In the genomic region with DNA sequence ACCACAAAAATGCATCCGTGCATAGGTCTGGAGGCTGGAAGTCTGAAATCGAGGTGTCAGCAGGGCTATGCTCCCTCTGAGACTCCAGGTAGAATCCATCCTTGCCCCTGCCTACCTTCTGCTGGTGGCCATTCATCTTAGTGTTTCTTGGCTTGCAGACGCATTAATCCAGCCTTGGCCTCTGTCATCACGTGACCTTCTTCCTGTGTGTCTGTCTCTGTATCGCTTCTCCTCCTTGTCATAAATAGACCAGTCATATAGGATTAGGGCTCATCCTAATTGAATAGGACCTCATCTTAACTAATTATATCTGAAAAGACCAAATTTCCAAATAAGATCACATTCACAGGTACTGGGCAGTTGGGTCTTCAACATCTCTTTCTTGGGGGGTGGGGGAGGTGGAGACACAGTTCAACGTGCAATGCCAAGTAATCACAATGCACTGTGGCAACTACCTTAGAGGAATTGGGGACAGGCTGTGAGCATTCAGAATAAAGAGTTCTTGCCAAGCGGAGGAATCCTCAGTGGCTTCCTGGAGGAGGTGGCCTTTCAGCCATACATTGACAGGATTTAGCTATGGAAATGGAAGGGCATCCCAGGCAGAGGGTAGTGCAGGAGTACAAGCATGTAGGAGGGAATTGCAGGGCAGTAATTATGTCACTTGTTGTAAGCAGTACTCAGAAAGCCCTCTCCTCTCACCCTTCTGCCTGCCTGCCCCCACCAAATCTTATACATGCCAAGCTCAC, we compare ENCODE assay signal across 18 cellular contexts.
DNase-seq lines count a peak whose midpoint lies in the region; ATAC-seq, FAIRE-seq and TF ChIP-seq lines count a peak whose summit lies in the region.
"Had no signal": no experiment of that assay in that cellular context is flagged by ENCODE, and none has a peak within 500 bp of the region (broad histone marks: within the 10 kb centered on the region; RNA-seq: fewer than 3 reads in every experiment).

No MANE protein-coding gene starts in this region.

- no peak for TF ChIP-seq POLR2A in GM12878 (IDR thresholded peaks at IDR 0.05; ENCODE audit: low read depth, low read length)

- H3K36me3 ChIP-seq in MG63 (no peaks in the 10 kb centered on the region), GM12878 (ENCODE audit: control insufficient read depth in 2 of 2, insufficient read depth in 2 of 2, low read length in 1 of 2) (no peaks in the 10 kb centered on the region), osteoblast (ENCODE audit: insufficient read depth, low read length) (no peaks in the 10 kb centered on the region), mucosa of descending colon (ENCODE audit: low read depth) (no peaks in the 10 kb centered on the region)

- no peaks in the 10 kb centered on the region for H3K9me3 Mint-ChIP-seq in HFFc6

- CTCF ChIA-PET in GM12878 (lab: Yijun Ruan, JAX), result no interaction called here

- H3K4me1 ChIP-seq in GM12878 (ENCODE audit: control insufficient read depth, insufficient read depth, low read length) (no peaks in the 10 kb centered on the region), osteoblast (ENCODE audit: insufficient read depth, low read length) (peaks cover 17% of the 10 kb centered on the region), mucosa of descending colon (ENCODE audit: low read depth) (no peaks in the 10 kb centered on the region)

- in situ Hi-C loops in GM12878 (cut with MboI), result no loop called here

- H3K4me2 ChIP-seq in GM12878 (ENCODE audit: control insufficient read depth, insufficient read depth) (no peak overlapping the region), osteoblast (ENCODE audit: insufficient read depth, low read length) (peak overlapping the region; percentile 68)

- H4K20me1 ChIP-seq in GM12878 (ENCODE audit: control insufficient read depth, insufficient read depth) (no peaks in the 10 kb centered on the region), osteoblast (ENCODE audit: insufficient read depth, low read length) (no peaks in the 10 kb centered on the region)

- no peak overlapping the region for H3K4me3 Mint-ChIP-seq in HFFc6

- ATAC-seq in GM12878 (no peak), mucosa of descending colon (no peak)

- H3K27ac ChIP-seq in GM12878 (ENCODE audit: control insufficient read depth, insufficient read depth) (no peak overlapping the region), osteoblast (ENCODE audit: low read depth, low read length) (no peak overlapping the region)
- H3K27ac ChIP-seq: HL-60 had no signal

- H3K9ac ChIP-seq in GM12878 (ENCODE audit: control insufficient read depth, insufficient read depth, low read length), result no peak overlapping the region

- no peak overlapping the region for H3K27ac Mint-ChIP-seq in HFFc6

- H3K9me3 ChIP-seq in MG63 (no peaks in the 10 kb centered on the region), GM12878 (replicated peaks; ENCODE audit: control insufficient read depth, insufficient read depth, low read length) (no peaks in the 10 kb centered on the region), osteoblast (ENCODE audit: low read depth, low read length) (no peaks in the 10 kb centered on the region), mucosa of descending colon (no peaks in the 10 kb centered on the region)

- H3K27me3 Mint-ChIP-seq in HFFc6 (ENCODE audit: insufficient read depth), result peaks cover 37% of the 10 kb centered on the region

- H3K4me3 ChIP-seq in MG63 (no peak overlapping the region), GM12878 (no peak overlapping the region), osteoblast (ENCODE audit: insufficient read depth, low read length) (no peak overlapping the region), mucosa of descending colon (no peak overlapping the region)

- H3K36me3 Mint-ChIP-seq in HFFc6 (ENCODE audit: low read depth), result no peaks in the 10 kb centered on the region

- no TSS peak for BruUV-seq in GM12878 (replicated peaks; lab: Mats Ljungman, UMichigan)

- peaks cover 20% of the 10 kb centered on the region for H3K4me1 Mint-ChIP-seq in HFFc6 (ENCODE audit: low read depth)

- no peak for FAIRE-seq in GM12878 (lab: Jason Lieb, UNC)
- FAIRE-seq: GM19239, H54 had no signal

- no peaks in the 10 kb centered on the region for H3K79me2 ChIP-seq in GM12878 (ENCODE audit: control insufficient read depth, insufficient read depth, low read length)
- no peaks in the 10 kb centered on the region for H3K79me2 ChIP-seq in osteoblast (ENCODE audit: insufficient read depth, low read length)

- peak; percentile 48 for DNase-seq in activated effector memory CD4-positive, alpha-beta T cell treated with anti-CD3 and anti-CD28 coated beads, Interleukin-2, amount 50 U/mL, for 16 hours
- DNase-seq in activated effector memory CD4-positive, alpha-beta T cell treated with Interleukin-2 at 50 U/mL for 16 hours, result no peak
- DNase-seq in MG63, result peak; percentile 25
- no peak for DNase-seq in GM12878 (ENCODE audit: low read depth, low spot score)
- DNase-seq in osteoblast (ENCODE audit: insufficient read length, low spot score, missing footprints), result no peak
- no peak for DNase-seq in mucosa of descending colon
- no peak for DNase-seq in foreskin melanocyte
- no peak for DNase-seq in HFFc6
- DNase-seq: Karpas-422, NCI-H1048, NCI-H1417 treated with DMSO at 0.1 percent for 48 hours, NCI-H187, NCI-H446, NCI-H526, Right ventricle myocardium superior had no signal

- 17% methylated on average over 7 of the region's 7 CpGs for WGBS in GM12878 (ENCODE audit: insufficient coverage, insufficient replicate concordance, low lambda C conversion rate, missing lambda C conversion rate)

- TF ChIP-seq EP300 in GM12878 (IDR thresholded peaks at IDR 0.05; ENCODE audit: borderline replicate concordance in 1 of 2, control insufficient read depth in 1 of 2, low read depth in 2 of 2, low read length in 2 of 2), result no peak

- TF ChIP-seq CTCF in GM12878 (IDR thresholded peaks at IDR 0.05 in 2 of 3, conservative IDR thresholded peaks at IDR 0.05 in 1 of 3; ENCODE audit: control insufficient read depth in 2 of 3, extremely low read depth in 1 of 3, insufficient read depth in 1 of 3, low read depth in 3 of 3, low read length in 3 of 3) (no peak), osteoblast (IDR thresholded peaks at IDR 0.05; ENCODE audit: extremely low read depth, low read depth, low read length) (no peak), mucosa of descending colon (IDR thresholded peaks at IDR 0.05) (no peak), HFFc6 (IDR thresholded peaks at IDR 0.05) (no peak)

- POLR2A ChIA-PET in GM12878 (lab: Charles Lee), result no interaction called here

- no peak overlapping the region for H2AFZ ChIP-seq in GM12878 (ENCODE audit: control insufficient read depth, low read depth, low read length)
- H2AFZ ChIP-seq in osteoblast (ENCODE audit: low read length), result no peak overlapping the region

- TF ChIP-seq RAD21 in GM12878 (IDR thresholded peaks at IDR 0.05; ENCODE audit: insufficient read depth, low read depth, low read length), result no peak

- RAD21 ChIA-PET in GM12878 (lab: Charles Lee; ENCODE audit: unreplicated experiment), result no interaction called here

- intact Hi-C loops in GM12878 (cut with micrococcal nuclease; ENCODE audit: unreplicated experiment), result no loop called here
- intact Hi-C loops in mucosa of descending colon (cut with DNase I, micrococcal nuclease), result no loop called here

- no peaks in the 10 kb centered on the region for H3K27me3 ChIP-seq in MG63
- no peaks in the 10 kb centered on the region; a peak in 1 of 4 replicates for H3K27me3 ChIP-seq in GM12878 (replicated peaks in 1 of 2; ENCODE audit: control insufficient read depth in 2 of 2, insufficient read depth in 2 of 2, low read length in 1 of 2)
- H3K27me3 ChIP-seq in osteoblast (ENCODE audit: insufficient read depth, low read length), result peaks cover 31% of the 10 kb centered on the region

- SMC1A ChIA-PET in GM12878 (lab: Charles Lee; ENCODE audit: uncharacterized antibody, unreplicated experiment), result no interaction called here

TF ChIP-seq in GM12878, 131 proteins besides CTCF, POLR2A, EP300 and RAD21:
- no peak for TF ChIP-seq YY1 (IDR thresholded peaks at IDR 0.05; ENCODE audit: low read depth, low read length)
- TF ChIP-seq RAD51 (IDR thresholded peaks at IDR 0.05), result peak; percentile 43; the same call in 1 of the 2 replicates

Comparison
In these comparisons a context has a peak if more than half of its experiments do, and no peak if none do; other contexts are left out.
1. DNase-seq: peak in activated effector memory CD4-positive, alpha-beta T cell treated with anti-CD3 and anti-CD28 coated beads, Interleukin-2, amount 50 U/mL, for 16 hours (single experiment) and MG63 (single experiment); none in activated effector memory CD4-positive, alpha-beta T cell treated with Interleukin-2 at 50 U/mL for 16 hours (single experiment), GM12878 (single experiment), osteoblast (single experiment), mucosa of descending colon (0 of 3), foreskin melanocyte (single experiment) and HFFc6 (single experiment).